ENCODE assay signal across 1 cellular context in genomic region chr6:137923866-137924616, GRCh38.
A peak's percentile ranks its signal among the peaks of the same experiment; 100 is the strongest.
TF ChIP-seq lines count a peak whose summit lies in the region.

No MANE protein-coding gene starts in this region.

TF ChIP-seq in K562, 482 proteins besides CTCF, POLR2A, EP300 and RAD21 (continued from another document):
- no peak for TF ChIP-seq ZNF512 (tag; IDR thresholded peaks at IDR 0.05)
- no peak for TF ChIP-seq DACH1 (IDR thresholded peaks at IDR 0.05; ENCODE audit: partially characterized antibody)
- no peak for TF ChIP-seq NR2C2 (CRISPR knock-in tag; IDR thresholded peaks at IDR 0.05)
- TF ChIP-seq NR2C2 (tag; IDR thresholded peaks at IDR 0.05) = no peak
- TF ChIP-seq ZNF311 (CRISPR knock-in tag; IDR thresholded peaks at IDR 0.05) = no peak
- peak; percentile 79 for TF ChIP-seq MAFG (tag; conservative IDR thresholded peaks at IDR 0.05)
- TF ChIP-seq ZNF133 (CRISPR knock-in tag; IDR thresholded peaks at IDR 0.05) = no peak
- no peak for TF ChIP-seq ZNF280A (IDR thresholded peaks at IDR 0.05; ENCODE audit: low read depth, partially characterized antibody)
- no peak for TF ChIP-seq RNF219 (CRISPR knock-in tag; IDR thresholded peaks at IDR 0.05)
- TF ChIP-seq CREB1 (IDR thresholded peaks at IDR 0.05) = no peak
- no peak for TF ChIP-seq CREB1 (CRISPR knock-in tag; IDR thresholded peaks at IDR 0.05)
- no peak for TF ChIP-seq RBM14 (IDR thresholded peaks at IDR 0.05; ENCODE audit: borderline replicate concordance, insufficient read depth, low read depth, low read length)
